Comparison of ENCODE assay signal across 2 cellular contexts in the genomic region with DNA sequence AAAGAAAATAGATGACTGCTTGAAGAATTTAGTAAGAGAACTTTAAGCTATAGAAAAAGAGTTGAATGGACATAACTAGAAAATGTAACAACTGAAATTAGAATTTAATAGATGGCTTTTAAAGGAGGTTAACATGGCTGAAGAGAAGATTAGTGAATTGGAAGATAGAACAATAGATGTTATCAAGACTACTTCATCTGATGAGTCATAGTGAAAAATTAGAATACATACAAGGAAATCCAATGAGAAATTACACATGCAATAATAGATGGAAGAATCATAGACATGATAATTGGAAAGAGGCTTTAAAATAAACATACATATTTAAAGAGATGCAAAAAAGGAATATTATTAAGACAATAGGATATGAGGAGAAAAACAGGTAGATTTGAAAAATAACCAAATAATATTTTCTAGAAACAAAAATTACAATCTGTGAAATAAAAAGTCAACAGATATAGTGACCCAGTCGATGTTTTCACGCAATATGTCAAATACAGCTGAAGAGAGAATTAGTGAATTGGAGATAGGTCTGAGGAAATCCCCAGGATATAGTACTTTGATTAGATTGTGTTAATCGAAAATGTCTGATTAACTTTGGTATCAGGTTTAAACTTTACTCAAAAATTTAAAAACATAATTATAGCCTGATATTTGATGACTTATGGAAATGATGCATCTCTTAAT.
A peak's percentile ranks its signal among the peaks of the same experiment; 100 is the strongest.
TF ChIP-seq lines count a peak whose summit lies in the region.

No MANE protein-coding gene starts in this region.

TF ChIP-seq in SK-N-SH treated with all-trans-retinoic acid at 6 μM for 48 hours, 23 proteins besides CTCF, POLR2A, EP300 and RAD21 (continued from another document):
- TF ChIP-seq ARNTL (CRISPR knock-in tag; IDR thresholded peaks at IDR 0.05; ENCODE audit: borderline replicate concordance, low read depth): no peak
- TF ChIP-seq, protein P1, sequence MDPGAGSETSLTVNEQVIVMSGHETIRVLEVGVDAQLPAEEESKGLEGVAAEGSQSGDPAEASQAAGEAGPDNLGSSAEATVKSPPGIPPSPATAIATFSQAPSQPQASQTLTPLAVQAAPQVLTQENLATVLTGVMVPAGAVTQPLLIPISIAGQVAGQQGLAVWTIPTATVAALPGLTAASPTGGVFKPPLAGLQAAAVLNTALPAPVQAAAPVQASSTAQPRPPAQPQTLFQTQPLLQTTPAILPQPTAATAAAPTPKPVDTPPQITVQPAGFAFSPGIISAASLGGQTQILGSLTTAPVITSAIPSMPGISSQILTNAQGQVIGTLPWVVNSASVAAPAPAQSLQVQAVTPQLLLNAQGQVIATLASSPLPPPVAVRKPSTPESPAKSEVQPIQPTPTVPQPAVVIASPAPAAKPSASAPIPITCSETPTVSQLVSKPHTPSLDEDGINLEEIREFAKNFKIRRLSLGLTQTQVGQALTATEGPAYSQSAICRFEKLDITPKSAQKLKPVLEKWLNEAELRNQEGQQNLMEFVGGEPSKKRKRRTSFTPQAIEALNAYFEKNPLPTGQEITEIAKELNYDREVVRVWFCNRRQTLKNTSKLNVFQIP (CRISPR knock-in tag; IDR thresholded peaks at IDR 0.05; ENCODE audit: borderline replicate concordance, low read depth): 0 out of 2 replicates have a peak, but pooled peaks have one; percentile 77
- TF ChIP-seq OSR1 (CRISPR knock-in tag; IDR thresholded peaks at IDR 0.05): no peak
- TF ChIP-seq ISL1 (CRISPR knock-in tag; IDR thresholded peaks at IDR 0.05): no peak
- TF ChIP-seq ZNF8 (CRISPR knock-in tag; IDR thresholded peaks at IDR 0.05): peak; percentile 38; the same call in 1 of the 2 replicates
- TF ChIP-seq, protein P2, sequence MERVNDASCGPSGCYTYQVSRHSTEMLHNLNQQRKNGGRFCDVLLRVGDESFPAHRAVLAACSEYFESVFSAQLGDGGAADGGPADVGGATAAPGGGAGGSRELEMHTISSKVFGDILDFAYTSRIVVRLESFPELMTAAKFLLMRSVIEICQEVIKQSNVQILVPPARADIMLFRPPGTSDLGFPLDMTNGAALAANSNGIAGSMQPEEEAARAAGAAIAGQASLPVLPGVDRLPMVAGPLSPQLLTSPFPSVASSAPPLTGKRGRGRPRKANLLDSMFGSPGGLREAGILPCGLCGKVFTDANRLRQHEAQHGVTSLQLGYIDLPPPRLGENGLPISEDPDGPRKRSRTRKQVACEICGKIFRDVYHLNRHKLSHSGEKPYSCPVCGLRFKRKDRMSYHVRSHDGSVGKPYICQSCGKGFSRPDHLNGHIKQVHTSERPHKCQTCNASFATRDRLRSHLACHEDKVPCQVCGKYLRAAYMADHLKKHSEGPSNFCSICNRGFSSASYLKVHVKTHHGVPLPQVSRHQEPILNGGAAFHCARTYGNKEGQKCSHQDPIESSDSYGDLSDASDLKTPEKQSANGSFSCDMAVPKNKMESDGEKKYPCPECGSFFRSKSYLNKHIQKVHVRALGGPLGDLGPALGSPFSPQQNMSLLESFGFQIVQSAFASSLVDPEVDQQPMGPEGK (CRISPR knock-in tag; IDR thresholded peaks at IDR 0.05; ENCODE audit: borderline replicate concordance): no peak

TF ChIP-seq in SK-N-SH, 30 proteins besides CTCF, POLR2A, EP300 and RAD21 (continued from another document):
- TF ChIP-seq, protein P3, sequence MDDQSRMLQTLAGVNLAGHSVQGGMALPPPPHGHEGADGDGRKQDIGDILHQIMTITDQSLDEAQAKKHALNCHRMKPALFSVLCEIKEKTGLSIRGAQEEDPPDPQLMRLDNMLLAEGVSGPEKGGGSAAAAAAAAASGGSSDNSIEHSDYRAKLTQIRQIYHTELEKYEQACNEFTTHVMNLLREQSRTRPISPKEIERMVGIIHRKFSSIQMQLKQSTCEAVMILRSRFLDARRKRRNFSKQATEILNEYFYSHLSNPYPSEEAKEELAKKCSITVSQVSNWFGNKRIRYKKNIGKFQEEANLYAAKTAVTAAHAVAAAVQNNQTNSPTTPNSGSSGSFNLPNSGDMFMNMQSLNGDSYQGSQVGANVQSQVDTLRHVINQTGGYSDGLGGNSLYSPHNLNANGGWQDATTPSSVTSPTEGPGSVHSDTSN (IDR thresholded peaks at IDR 0.05): no peak
- no peak for TF ChIP-seq MEF2A (IDR thresholded peaks at IDR 0.05; ENCODE audit: borderline replicate concordance, low read depth)
- TF ChIP-seq FOSL2 (IDR thresholded peaks at IDR 0.05; ENCODE audit: borderline replicate concordance, low read depth): no peak
